In the genomic region with DNA sequence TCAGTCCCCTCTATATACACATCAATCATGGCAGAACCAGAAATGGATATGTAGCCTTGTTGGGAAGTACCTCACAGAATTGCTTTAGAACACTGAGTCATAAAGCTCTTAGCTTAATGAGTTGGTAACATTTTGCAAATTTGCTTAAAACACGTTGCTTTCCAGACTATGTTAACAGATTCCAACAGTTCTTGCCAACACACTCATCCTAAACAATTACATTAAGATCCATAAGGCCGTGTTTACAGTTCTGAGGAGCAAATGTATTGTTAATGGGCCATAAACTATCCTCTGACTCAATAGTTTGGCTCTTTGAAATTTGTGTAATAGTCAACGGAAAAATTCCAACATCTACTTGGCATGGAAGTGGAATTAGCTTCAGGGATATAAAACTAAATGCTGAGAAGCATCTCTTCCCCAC, we compare ENCODE assay signal across 1 cellular context.
TF ChIP-seq lines count a peak whose summit lies in the region.

No MANE protein-coding gene starts in this region.

TF ChIP-seq in HEK293, 187 proteins besides CTCF, POLR2A, EP300 and RAD21 (continued from another document and continues in another):
- TF ChIP-seq, protein P1, sequence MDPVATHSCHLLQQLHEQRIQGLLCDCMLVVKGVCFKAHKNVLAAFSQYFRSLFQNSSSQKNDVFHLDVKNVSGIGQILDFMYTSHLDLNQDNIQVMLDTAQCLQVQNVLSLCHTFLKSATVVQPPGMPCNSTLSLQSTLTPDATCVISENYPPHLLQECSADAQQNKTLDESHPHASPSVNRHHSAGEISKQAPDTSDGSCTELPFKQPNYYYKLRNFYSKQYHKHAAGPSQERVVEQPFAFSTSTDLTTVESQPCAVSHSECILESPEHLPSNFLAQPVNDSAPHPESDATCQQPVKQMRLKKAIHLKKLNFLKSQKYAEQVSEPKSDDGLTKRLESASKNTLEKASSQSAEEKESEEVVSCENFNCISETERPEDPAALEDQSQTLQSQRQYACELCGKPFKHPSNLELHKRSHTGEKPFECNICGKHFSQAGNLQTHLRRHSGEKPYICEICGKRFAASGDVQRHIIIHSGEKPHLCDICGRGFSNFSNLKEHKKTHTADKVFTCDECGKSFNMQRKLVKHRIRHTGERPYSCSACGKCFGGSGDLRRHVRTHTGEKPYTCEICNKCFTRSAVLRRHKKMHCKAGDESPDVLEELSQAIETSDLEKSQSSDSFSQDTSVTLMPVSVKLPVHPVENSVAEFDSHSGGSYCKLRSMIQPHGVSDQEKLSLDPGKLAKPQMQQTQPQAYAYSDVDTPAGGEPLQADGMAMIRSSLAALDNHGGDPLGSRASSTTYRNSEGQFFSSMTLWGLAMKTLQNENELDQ (tag by site-specific recombination; IDR thresholded peaks at IDR 0.05; ENCODE audit: low read depth): no peak
- TF ChIP-seq GLIS1 (tag by site-specific recombination; IDR thresholded peaks at IDR 0.05): no peak
- TF ChIP-seq ZNF248 (tag by site-specific recombination; IDR thresholded peaks at IDR 0.05): no peak
- TF ChIP-seq GLI4 (tag by site-specific recombination; IDR thresholded peaks at IDR 0.05): no peak
- TF ChIP-seq ZBTB20 (tag by site-specific recombination; IDR thresholded peaks at IDR 0.05): no peak
- no peak for TF ChIP-seq ZNF670 (tag by site-specific recombination; IDR thresholded peaks at IDR 0.05; ENCODE audit: low read depth)
- no peak for TF ChIP-seq ZNF114 (tag by site-specific recombination; IDR thresholded peaks at IDR 0.05)
- no peak for TF ChIP-seq SETDB1 (IDR thresholded peaks at IDR 0.05; ENCODE audit: insufficient read length, low read length)
- no peak for TF ChIP-seq ZNF610 (tag by site-specific recombination; IDR thresholded peaks at IDR 0.05; ENCODE audit: borderline replicate concordance)
- TF ChIP-seq ZNF157 (tag by site-specific recombination; IDR thresholded peaks at IDR 0.05): no peak
- no peak for TF ChIP-seq SALL2 (tag by site-specific recombination; IDR thresholded peaks at IDR 0.05; ENCODE audit: borderline replicate concordance)
- no peak for TF ChIP-seq ZNF132 (tag by site-specific recombination; IDR thresholded peaks at IDR 0.05; ENCODE audit: borderline replicate concordance)
- TF ChIP-seq, protein P2, sequence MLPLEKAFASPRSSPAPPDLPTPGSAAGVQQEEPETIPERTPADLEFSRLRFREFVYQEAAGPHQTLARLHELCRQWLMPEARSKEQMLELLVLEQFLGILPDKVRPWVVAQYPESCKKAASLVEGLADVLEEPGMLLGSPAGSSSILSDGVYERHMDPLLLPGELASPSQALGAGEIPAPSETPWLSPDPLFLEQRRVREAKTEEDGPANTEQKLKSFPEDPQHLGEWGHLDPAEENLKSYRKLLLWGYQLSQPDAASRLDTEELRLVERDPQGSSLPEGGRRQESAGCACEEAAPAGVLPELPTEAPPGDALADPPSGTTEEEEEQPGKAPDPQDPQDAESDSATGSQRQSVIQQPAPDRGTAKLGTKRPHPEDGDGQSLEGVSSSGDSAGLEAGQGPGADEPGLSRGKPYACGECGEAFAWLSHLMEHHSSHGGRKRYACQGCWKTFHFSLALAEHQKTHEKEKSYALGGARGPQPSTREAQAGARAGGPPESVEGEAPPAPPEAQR (tag by site-specific recombination; IDR thresholded peaks at IDR 0.05): no peak
- no peak for TF ChIP-seq ZNF76 (tag by site-specific recombination; IDR thresholded peaks at IDR 0.05; ENCODE audit: borderline replicate concordance, low read depth)
- TF ChIP-seq ZNF426 (tag by site-specific recombination; IDR thresholded peaks at IDR 0.05): no peak
- no peak for TF ChIP-seq ZNF561 (tag by site-specific recombination; IDR thresholded peaks at IDR 0.05; ENCODE audit: borderline replicate concordance)
- TF ChIP-seq, protein P3, sequence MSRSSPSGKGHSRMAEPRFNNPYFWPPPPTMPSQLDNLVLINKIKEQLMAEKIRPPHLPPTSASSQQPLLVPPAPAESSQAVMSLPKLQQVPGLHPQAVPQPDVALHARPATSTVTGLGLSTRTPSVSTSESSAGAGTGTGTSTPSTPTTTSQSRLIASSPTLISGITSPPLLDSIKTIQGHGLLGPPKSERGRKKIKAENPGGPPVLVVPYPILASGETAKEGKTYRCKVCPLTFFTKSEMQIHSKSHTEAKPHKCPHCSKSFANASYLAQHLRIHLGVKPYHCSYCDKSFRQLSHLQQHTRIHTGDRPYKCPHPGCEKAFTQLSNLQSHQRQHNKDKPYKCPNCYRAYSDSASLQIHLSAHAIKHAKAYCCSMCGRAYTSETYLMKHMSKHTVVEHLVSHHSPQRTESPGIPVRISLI (tag by site-specific recombination; IDR thresholded peaks at IDR 0.05): no peak
- no peak for TF ChIP-seq ZNF544 (tag by site-specific recombination; IDR thresholded peaks at IDR 0.05)
- TF ChIP-seq, protein P4, sequence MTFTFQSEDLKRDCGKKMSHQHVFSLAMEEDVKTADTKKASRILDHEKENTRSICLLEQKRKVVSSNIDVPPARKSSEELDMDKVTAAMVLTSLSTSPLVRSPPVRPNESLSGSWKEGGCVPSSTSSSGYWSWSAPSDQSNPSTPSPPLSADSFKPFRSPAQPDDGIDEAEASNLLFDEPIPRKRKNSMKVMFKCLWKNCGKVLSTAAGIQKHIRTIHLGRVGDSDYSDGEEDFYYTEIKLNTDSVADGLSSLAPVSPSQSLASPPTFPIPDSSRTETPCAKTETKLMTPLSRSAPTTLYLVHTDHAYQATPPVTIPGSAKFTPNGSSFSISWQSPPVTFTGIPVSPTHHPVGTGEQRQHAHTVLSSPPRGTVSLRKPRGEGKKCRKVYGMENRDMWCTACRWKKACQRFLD (tag by site-specific recombination; IDR thresholded peaks at IDR 0.05): no peak
- peak; percentile 14; the same call in 1 of the 2 replicates for TF ChIP-seq KLF8 (tag by site-specific recombination; IDR thresholded peaks at IDR 0.05)
- no peak for TF ChIP-seq ZNF768 (tag by site-specific recombination; IDR thresholded peaks at IDR 0.05)
- TF ChIP-seq, protein P5, sequence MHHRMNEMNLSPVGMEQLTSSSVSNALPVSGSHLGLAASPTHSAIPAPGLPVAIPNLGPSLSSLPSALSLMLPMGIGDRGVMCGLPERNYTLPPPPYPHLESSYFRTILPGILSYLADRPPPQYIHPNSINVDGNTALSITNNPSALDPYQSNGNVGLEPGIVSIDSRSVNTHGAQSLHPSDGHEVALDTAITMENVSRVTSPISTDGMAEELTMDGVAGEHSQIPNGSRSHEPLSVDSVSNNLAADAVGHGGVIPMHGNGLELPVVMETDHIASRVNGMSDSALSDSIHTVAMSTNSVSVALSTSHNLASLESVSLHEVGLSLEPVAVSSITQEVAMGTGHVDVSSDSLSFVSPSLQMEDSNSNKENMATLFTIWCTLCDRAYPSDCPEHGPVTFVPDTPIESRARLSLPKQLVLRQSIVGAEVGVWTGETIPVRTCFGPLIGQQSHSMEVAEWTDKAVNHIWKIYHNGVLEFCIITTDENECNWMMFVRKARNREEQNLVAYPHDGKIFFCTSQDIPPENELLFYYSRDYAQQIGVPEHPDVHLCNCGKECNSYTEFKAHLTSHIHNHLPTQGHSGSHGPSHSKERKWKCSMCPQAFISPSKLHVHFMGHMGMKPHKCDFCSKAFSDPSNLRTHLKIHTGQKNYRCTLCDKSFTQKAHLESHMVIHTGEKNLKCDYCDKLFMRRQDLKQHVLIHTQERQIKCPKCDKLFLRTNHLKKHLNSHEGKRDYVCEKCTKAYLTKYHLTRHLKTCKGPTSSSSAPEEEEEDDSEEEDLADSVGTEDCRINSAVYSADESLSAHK (tag by site-specific recombination; IDR thresholded peaks at IDR 0.05): no peak
- TF ChIP-seq ZNF571 (tag by site-specific recombination; IDR thresholded peaks at IDR 0.05): no peak
- TF ChIP-seq ZBTB21 (tag by site-specific recombination; IDR thresholded peaks at IDR 0.05): peak; percentile 35; the same call in 1 of the 2 replicates
- no peak for TF ChIP-seq ZNF404 (tag by site-specific recombination; IDR thresholded peaks at IDR 0.05)
- no peak for TF ChIP-seq ZFHX2 (tag by site-specific recombination; conservative IDR thresholded peaks at IDR 0.05)
- TF ChIP-seq SP3 (tag by site-specific recombination; IDR thresholded peaks at IDR 0.05): peak; percentile 61
- TF ChIP-seq, protein P6, sequence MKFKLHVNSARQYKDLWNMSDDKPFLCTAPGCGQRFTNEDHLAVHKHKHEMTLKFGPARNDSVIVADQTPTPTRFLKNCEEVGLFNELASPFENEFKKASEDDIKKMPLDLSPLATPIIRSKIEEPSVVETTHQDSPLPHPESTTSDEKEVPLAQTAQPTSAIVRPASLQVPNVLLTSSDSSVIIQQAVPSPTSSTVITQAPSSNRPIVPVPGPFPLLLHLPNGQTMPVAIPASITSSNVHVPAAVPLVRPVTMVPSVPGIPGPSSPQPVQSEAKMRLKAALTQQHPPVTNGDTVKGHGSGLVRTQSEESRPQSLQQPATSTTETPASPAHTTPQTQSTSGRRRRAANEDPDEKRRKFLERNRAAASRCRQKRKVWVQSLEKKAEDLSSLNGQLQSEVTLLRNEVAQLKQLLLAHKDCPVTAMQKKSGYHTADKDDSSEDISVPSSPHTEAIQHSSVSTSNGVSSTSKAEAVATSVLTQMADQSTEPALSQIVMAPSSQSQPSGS (tag by site-specific recombination; IDR thresholded peaks at IDR 0.05; ENCODE audit: low read depth): no peak
- TF ChIP-seq ZNF2 (tag by site-specific recombination; IDR thresholded peaks at IDR 0.05): no peak
- 0 out of 2 replicates have a peak, but pooled peaks have one; percentile 25 for TF ChIP-seq BCL11A (tag by site-specific recombination; IDR thresholded peaks at IDR 0.05; ENCODE audit: low read depth)
- TF ChIP-seq MEIS1 (CRISPR knock-in tag; IDR thresholded peaks at IDR 0.05; ENCODE audit: borderline replicate concordance): no peak
- TF ChIP-seq, protein P7, sequence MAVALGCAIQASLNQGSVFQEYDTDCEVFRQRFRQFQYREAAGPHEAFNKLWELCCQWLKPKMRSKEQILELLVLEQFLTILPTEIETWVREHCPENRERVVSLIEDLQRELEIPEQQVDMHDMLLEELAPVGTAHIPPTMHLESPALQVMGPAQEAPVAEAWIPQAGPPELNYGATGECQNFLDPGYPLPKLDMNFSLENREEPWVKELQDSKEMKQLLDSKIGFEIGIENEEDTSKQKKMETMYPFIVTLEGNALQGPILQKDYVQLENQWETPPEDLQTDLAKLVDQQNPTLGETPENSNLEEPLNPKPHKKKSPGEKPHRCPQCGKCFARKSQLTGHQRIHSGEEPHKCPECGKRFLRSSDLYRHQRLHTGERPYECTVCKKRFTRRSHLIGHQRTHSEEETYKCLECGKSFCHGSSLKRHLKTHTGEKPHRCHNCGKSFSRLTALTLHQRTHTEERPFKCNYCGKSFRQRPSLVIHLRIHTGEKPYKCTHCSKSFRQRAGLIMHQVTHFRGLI (tag by site-specific recombination; IDR thresholded peaks at IDR 0.05): no peak
- TF ChIP-seq ZNF155 (tag by site-specific recombination; IDR thresholded peaks at IDR 0.05): no peak
- TF ChIP-seq ZNF292 (tag by site-specific recombination; IDR thresholded peaks at IDR 0.05; ENCODE audit: borderline replicate concordance, low read depth): no peak
- no peak for TF ChIP-seq ZEB2 (tag by site-specific recombination; IDR thresholded peaks at IDR 0.05)
- TF ChIP-seq ZNF202 (tag by site-specific recombination; IDR thresholded peaks at IDR 0.05; ENCODE audit: borderline replicate concordance): no peak
- no peak for TF ChIP-seq SCRT2 (tag by site-specific recombination; IDR thresholded peaks at IDR 0.05)
- no peak for TF ChIP-seq ZNF350 (tag by site-specific recombination; IDR thresholded peaks at IDR 0.05)
- peak; percentile 81 for TF ChIP-seq WT1 (tag by site-specific recombination; IDR thresholded peaks at IDR 0.05)
- TF ChIP-seq, protein P8, sequence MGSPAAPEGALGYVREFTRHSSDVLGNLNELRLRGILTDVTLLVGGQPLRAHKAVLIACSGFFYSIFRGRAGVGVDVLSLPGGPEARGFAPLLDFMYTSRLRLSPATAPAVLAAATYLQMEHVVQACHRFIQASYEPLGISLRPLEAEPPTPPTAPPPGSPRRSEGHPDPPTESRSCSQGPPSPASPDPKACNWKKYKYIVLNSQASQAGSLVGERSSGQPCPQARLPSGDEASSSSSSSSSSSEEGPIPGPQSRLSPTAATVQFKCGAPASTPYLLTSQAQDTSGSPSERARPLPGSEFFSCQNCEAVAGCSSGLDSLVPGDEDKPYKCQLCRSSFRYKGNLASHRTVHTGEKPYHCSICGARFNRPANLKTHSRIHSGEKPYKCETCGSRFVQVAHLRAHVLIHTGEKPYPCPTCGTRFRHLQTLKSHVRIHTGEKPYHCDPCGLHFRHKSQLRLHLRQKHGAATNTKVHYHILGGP (tag by site-specific recombination; IDR thresholded peaks at IDR 0.05): no peak
- TF ChIP-seq ZNF146 (tag by site-specific recombination; IDR thresholded peaks at IDR 0.05): no peak
- no peak for TF ChIP-seq ZNF529 (tag by site-specific recombination; IDR thresholded peaks at IDR 0.05; ENCODE audit: insufficient replicate concordance)
- no peak for TF ChIP-seq ZNF133 (tag by site-specific recombination; IDR thresholded peaks at IDR 0.05)
- TF ChIP-seq OSR2 (tag by site-specific recombination; IDR thresholded peaks at IDR 0.05): no peak
- TF ChIP-seq YY1 (tag by site-specific recombination; IDR thresholded peaks at IDR 0.05): no peak
- TF ChIP-seq ZNF175 (tag by site-specific recombination; IDR thresholded peaks at IDR 0.05): no peak
